8 cellular contexts compared by ENCODE assay signal in genomic region chr20:63553251-63553932, GRCh38. TPM values are rescaled to one million over a fixed set of nuclear protein-coding genes. Genes with fewer than 3 reads are reported as not detected.
DNase-seq lines count a peak whose midpoint lies in the region; ATAC-seq and TF ChIP-seq lines count a peak whose summit lies in the region.

No MANE protein-coding gene starts in this region.

- DNase-seq in EH (ENCODE audit: low read depth): peak; percentile 87
- peak; percentile 91 for DNase-seq in NCI-H2196 (lab: John Stamatoyannopoulos, UW; ENCODE audit: unreplicated experiment)
- peak; percentile 89 to 92 for DNase-seq in activated CD4-positive, alpha-beta T cell treated with anti-CD3 and anti-CD28 coated beads for 4 hours
- DNase-seq in dedifferentiated amniotic fluid mesenchymal stem cell (ENCODE audit: extremely low spot score): peak; percentile 66
- DNase-seq in right lobe of liver: peak in 2 of 3 donors; percentile 77 to 78
- DNase-seq in stimulated activated CD4-positive, alpha-beta T cell treated with anti-CD3 and anti-CD28 coated beads, TNF-alpha, amount 100 ng/mL, for 48 hours (ENCODE audit: low read depth in 3 of 3): peak; percentile 80 to 89 (median 87)

- H3K27me3 ChIP-seq in right lobe of liver: no peaks in the 10 kb centered on the region

- ATAC-seq in right lobe of liver (peak; percentile 76 to 82 (median 78)), GM19467 (IDR thresholded peaks at IDR 0.05; ENCODE audit: unreplicated experiment) (no peak)

- H3K4me3 ChIP-seq in HEK293 (ENCODE audit: low read depth, low read length) (peak overlapping the region; percentile 27), right lobe of liver (peak overlapping the region; percentile 20 to 39 (median 37))

- H3K36me3 ChIP-seq in HEK293 (ENCODE audit: control insufficient read depth in 2 of 2, insufficient read depth in 1 of 2, low read length in 2 of 2) (no peaks in the 10 kb centered on the region), right lobe of liver (no peaks in the 10 kb centered on the region)

- H3K9me3 ChIP-seq in HEK293 (ENCODE audit: control insufficient read depth, insufficient read depth, low read depth, low read length): no peaks in the 10 kb centered on the region
- no peaks in the 10 kb centered on the region for H3K9me3 ChIP-seq in right lobe of liver

- CTCF ChIA-PET in HEK293 (lab: Yijun Ruan, JAX): no interaction called here

- H3K27ac ChIP-seq in HEK293 (ENCODE audit: extremely low read depth, low read depth, low read length) (no peak overlapping the region; the same call in 1 of the 2 replicates), right lobe of liver (no peak overlapping the region)

- WGBS in right lobe of liver (ENCODE audit: insufficient coverage, low coverage, low lambda C conversion rate, missing lambda C conversion rate): 6% methylated on average over 14 of the region's 37 CpGs

- POLR2A ChIA-PET in HEK293 (lab: Yijun Ruan, JAX): interaction anchor here (0.8 to 1.2 kb wide), 4 partner anchors 16 to 105 kb away, joined by 3 to 5 read pairs (median 4); partner anchors contain the start of genes HELZ2, PTK6 and RTEL1

- 0 out of 2 replicates have a peak, but pooled peaks cover 2% of the 10 kb centered on the region for H3K4me1 ChIP-seq in HEK293 (ENCODE audit: control insufficient read depth, insufficient read depth, low read length)
- no peaks in the 10 kb centered on the region for H3K4me1 ChIP-seq in right lobe of liver

- intact Hi-C loops in right lobe of liver (cut with DNase I): no loop called here

- TF ChIP-seq POLR2A in right lobe of liver (IDR thresholded peaks at IDR 0.05): no peak

- TF ChIP-seq CTCF in HEK293 (tag by site-specific recombination; IDR thresholded peaks at IDR 0.05) (no peak), right lobe of liver (IDR thresholded peaks at IDR 0.05) (no peak)

TF ChIP-seq in HEK293, 187 proteins besides CTCF, POLR2A, EP300 and RAD21 (continues in another document):
- TF ChIP-seq FEZF1 (tag by site-specific recombination; IDR thresholded peaks at IDR 0.05) (no peak), ZBTB10 (tag by site-specific recombination; IDR thresholded peaks at IDR 0.05) (no peak), ZNF112 (tag by site-specific recombination; IDR thresholded peaks at IDR 0.05) (no peak), ZNF211 (tag by site-specific recombination; IDR thresholded peaks at IDR 0.05; ENCODE audit: low read depth) (no peak), ZNF837 (tag by site-specific recombination; IDR thresholded peaks at IDR 0.05) (no peak), REPIN1 (tag by site-specific recombination; IDR thresholded peaks at IDR 0.05; ENCODE audit: low read depth) (no peak), KLF1 (tag by site-specific recombination; IDR thresholded peaks at IDR 0.05) (peak; percentile 36), ZBTB48 (tag by site-specific recombination; IDR thresholded peaks at IDR 0.05) (no peak), PATZ1 (tag by site-specific recombination; IDR thresholded peaks at IDR 0.05) (peak; percentile 37), ZNF18 (tag by site-specific recombination; IDR thresholded peaks at IDR 0.05) (0 out of 2 replicates have a peak, but pooled peaks have one; percentile 39), ZNF341 (tag by site-specific recombination; IDR thresholded peaks at IDR 0.05; ENCODE audit: low read depth) (peak; percentile 43; the same call in 1 of the 2 replicates), ATF2 (tag by site-specific recombination; IDR thresholded peaks at IDR 0.05; ENCODE audit: low read depth) (no peak)

RNA-seq across cellular contexts. Expression of gene FNDC11, which starts 0.6 kb away (rescaled TPM):
- not detected for total RNA-seq in right lobe of liver

RNA-seq across cellular contexts. Expression of gene SRMS, which starts 5.8 kb away (rescaled TPM):
- not detected for total RNA-seq in right lobe of liver

RNA-seq across cellular contexts. Expression of gene PTK6, which starts 16.2 kb away (rescaled TPM):
- total RNA-seq in right lobe of liver: 10 to 100 TPM in 1 of 6 experiments, 1 to 10 TPM in 3, under 1 TPM in 2; 0.78 to 11.0 (median 3.6) TPM

RNA-seq across cellular contexts. Expression of gene HELZ2, which starts 20.6 kb away (rescaled TPM):
- 10 to 100 TPM; 14.8 to 30.3 (median 24.1) TPM for total RNA-seq in right lobe of liver

RNA-seq across cellular contexts. Expression of gene PPDPF, which starts 32.8 kb away (rescaled TPM):
- 10 to 100 TPM; 50.2 to 99.4 (median 76.7) TPM for total RNA-seq in right lobe of liver
